Comparison of ENCODE assay signal across 3 cellular contexts in genomic region chr2:70125498-70125898, GRCh38.
TF ChIP-seq lines count a peak whose summit lies in the region.

No MANE protein-coding gene starts in this region.

TF ChIP-seq in A549, 52 proteins besides CTCF, POLR2A, EP300 and RAD21:
- no peak for TF ChIP-seq REST (IDR thresholded peaks at IDR 0.05)
- no peak for TF ChIP-seq TFCP2L1 (CRISPR knock-in tag; IDR thresholded peaks at IDR 0.05)
- no peak for TF ChIP-seq HMGXB4 (CRISPR knock-in tag; IDR thresholded peaks at IDR 0.05; ENCODE audit: borderline replicate concordance)
- no peak for TF ChIP-seq HES2 (IDR thresholded peaks at IDR 0.05)
- no peak for TF ChIP-seq NFE2L2 (conservative IDR thresholded peaks at IDR 0.05; ENCODE audit: low read length)
- no peak for TF ChIP-seq HOXB13 (CRISPR knock-in tag; IDR thresholded peaks at IDR 0.05; ENCODE audit: low read depth)
- TF ChIP-seq CBX2 (IDR thresholded peaks at IDR 0.05; ENCODE audit: borderline replicate concordance, low read depth): no peak

TF ChIP-seq in IMR-90, 13 proteins besides CTCF, POLR2A, EP300 and RAD21 (continued from another document):
- TF ChIP-seq RFX5 (IDR thresholded peaks at IDR 0.05; ENCODE audit: low read depth, low read length) (no peak), SMC3 (IDR thresholded peaks at IDR 0.05; ENCODE audit: low read depth, low read length) (no peak), CHD1 (IDR thresholded peaks at IDR 0.05; ENCODE audit: low read depth, low read length) (no peak), FOS (IDR thresholded peaks at IDR 0.05; ENCODE audit: low read depth, low read length) (no peak), USF2 (IDR thresholded peaks at IDR 0.05; ENCODE audit: low read depth, low read length) (no peak), NFE2L2 (IDR thresholded peaks at IDR 0.05; ENCODE audit: low read depth, low read length) (no peak), CEBPB (IDR thresholded peaks at IDR 0.05; ENCODE audit: low read depth, low read length) (no peak), ELK1 (IDR thresholded peaks at IDR 0.05; ENCODE audit: borderline replicate concordance, low read depth, low read length) (no peak), RCOR1 (IDR thresholded peaks at IDR 0.05; ENCODE audit: insufficient replicate concordance, low read length) (no peak), MAFK (IDR thresholded peaks at IDR 0.05; ENCODE audit: low read depth, low read length) (no peak), MXI1 (IDR thresholded peaks at IDR 0.05; ENCODE audit: borderline replicate concordance, low read depth, low read length) (no peak), BHLHE40 (IDR thresholded peaks at IDR 0.05; ENCODE audit: low read depth, low read length) (no peak)

TF ChIP-seq in GM12891, 5 proteins besides CTCF, POLR2A, EP300 and RAD21 (continued from another document):
- TF ChIP-seq POLR2AphosphoS5 (IDR thresholded peaks at IDR 0.05; ENCODE audit: low read depth, low read length): no peak
- no peak for TF ChIP-seq POU2F2 (IDR thresholded peaks at IDR 0.05; ENCODE audit: low read depth, low read length)
- TF ChIP-seq PAX5 (IDR thresholded peaks at IDR 0.05; ENCODE audit: insufficient read depth, low read length, severe bottlenecking): no peak
- no peak for TF ChIP-seq SPI1 (IDR thresholded peaks at IDR 0.05; ENCODE audit: low read depth, low read length)
